Comparison of ENCODE assay signal across 11 cellular contexts in genomic region chr14:93683241-93683640, GRCh38.
DNase-seq lines count a peak whose midpoint lies in the region; FAIRE-seq and TF ChIP-seq lines count a peak whose summit lies in the region.
"Had no signal": no experiment of that assay in that cellular context is flagged by ENCODE, and none has a peak within 500 bp of the region (broad histone marks: within the 10 kb centered on the region; RNA-seq: fewer than 3 reads in every experiment).

No MANE protein-coding gene starts in this region.

- H3K4me3 ChIP-seq in BE2C (ENCODE audit: low read depth, low read length) (no peak overlapping the region), bronchial epithelial cell (ENCODE audit: low read depth, low read length) (no peak overlapping the region), right atrium auricular region (no peak overlapping the region)

- DNase-seq in BE2C (peak; percentile 33), GM18507 (ENCODE audit: extremely low spot score, insufficient read length, low read depth) (no peak), NCI-H2171 treated with DMSO at 0.1 percent for 48 hours (lab: John Stamatoyannopoulos, UW) (peak; percentile 99), bronchial epithelial cell (ENCODE audit: low read depth) (peak; percentile 3), NCI-H1105 (lab: John Stamatoyannopoulos, UW) (no peak), T1000 (lab: John Stamatoyannopoulos, UW) (no peak), right atrium auricular region (ENCODE audit: low spot score) (no peak)
- no peak for DNase-seq in activated T-cell treated with anti-CD3 and anti-CD28 coated beads, Interleukin-2, amount 50 U/mL, for 48 hours
- DNase-seq: midbrain had no signal

- H3K27ac ChIP-seq in right atrium auricular region: no peak overlapping the region
- H3K27ac ChIP-seq: C4-2B had no signal

- peak; percentile 24 for FAIRE-seq in GM18507 (lab: Jason Lieb, UNC)
- FAIRE-seq in bronchial epithelial cell (lab: Jason Lieb, UNC): no peak
- FAIRE-seq: endometrium had no signal

- H3K27me3 ChIP-seq in BE2C: no peaks in the 10 kb centered on the region
- H3K27me3 ChIP-seq in bronchial epithelial cell (ENCODE audit: control insufficient read depth, insufficient read depth, low read length): no peaks in the 10 kb centered on the region
- no peaks in the 10 kb centered on the region for H3K27me3 ChIP-seq in right atrium auricular region

- H3K9me3 ChIP-seq in BE2C (no peaks in the 10 kb centered on the region), right atrium auricular region (no peaks in the 10 kb centered on the region)

- H3K4me1 ChIP-seq in BE2C: peaks cover 3% of the 10 kb centered on the region
- no peaks in the 10 kb centered on the region for H3K4me1 ChIP-seq in right atrium auricular region

- TF ChIP-seq CTCF in BE2C (IDR thresholded peaks at IDR 0.05; ENCODE audit: low read depth, low read length): no peak
- no peak for TF ChIP-seq CTCF in bronchial epithelial cell (IDR thresholded peaks at IDR 0.05; ENCODE audit: insufficient read depth, low read length, severe bottlenecking)
- no peak for TF ChIP-seq CTCF in right atrium auricular region (IDR thresholded peaks at IDR 0.05)

- H3K36me3 ChIP-seq in BE2C: peaks cover 4% of the 10 kb centered on the region; the same call in 1 of the 2 replicates
- H3K36me3 ChIP-seq in bronchial epithelial cell (ENCODE audit: control insufficient read depth, insufficient read depth, low read length): no peaks in the 10 kb centered on the region
- H3K36me3 ChIP-seq in right atrium auricular region: no peaks in the 10 kb centered on the region

Comparison
In these comparisons a context has a peak if more than half of its experiments do, and no peak if none do; other contexts are left out.
1. DNase-seq: peak in BE2C (single experiment), NCI-H2171 treated with DMSO at 0.1 percent for 48 hours (single experiment) and bronchial epithelial cell (single experiment); none in GM18507 (single experiment), NCI-H1105 (single experiment), T1000 (single experiment), activated T-cell treated with anti-CD3 and anti-CD28 coated beads, Interleukin-2, amount 50 U/mL, for 48 hours (0 of 2) and right atrium auricular region (single experiment).